ENCODE assay signal across 16 cellular contexts in the genomic region with DNA sequence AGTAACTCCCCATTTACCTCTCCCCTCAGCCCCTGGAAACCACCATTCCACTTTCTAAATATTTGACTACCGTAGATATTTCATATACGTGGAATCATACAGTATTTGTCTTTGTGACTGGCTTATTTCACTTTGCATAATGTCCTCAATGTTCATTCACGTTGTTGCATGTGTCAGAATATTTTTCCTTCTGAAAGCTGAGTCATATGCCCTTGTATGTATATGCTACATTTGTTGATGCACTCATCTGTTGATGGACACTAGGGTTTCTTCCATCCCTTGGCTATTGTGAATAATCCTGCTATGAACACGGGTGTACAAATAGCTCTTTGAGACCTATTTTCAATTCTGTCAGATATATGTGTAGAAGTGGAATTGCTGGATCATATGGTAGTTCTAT. TPM values are rescaled to one million over a fixed set of nuclear protein-coding genes. Genes with fewer than 3 reads are reported as not detected.
DNase-seq lines count a peak whose midpoint lies in the region; ATAC-seq and TF ChIP-seq lines count a peak whose summit lies in the region.
"Had no signal": no experiment of that assay in that cellular context is flagged by ENCODE, and none has a peak within 500 bp of the region (broad histone marks: within the 10 kb centered on the region; RNA-seq: fewer than 3 reads in every experiment).

No MANE protein-coding gene starts in this region.

- no TSS peak for BruUV-seq in A673 (replicated peaks; lab: Mats Ljungman, UMichigan)

- peak; percentile 45 for DNase-seq in DMS53 (lab: John Stamatoyannopoulos, UW)
- DNase-seq in DMS53 treated with DMSO at 0.1 percent for 48 hours (lab: John Stamatoyannopoulos, UW; ENCODE audit: unreplicated experiment), result no peak
- peak; percentile 66 for DNase-seq in epithelial cell of esophagus (ENCODE audit: low read depth)
- DNase-seq in stimulated activated effector memory CD8-positive, alpha-beta T cell treated with anti-CD3 and anti-CD28 coated beads, Interleukin-12 subunit alpha, Interleukin-12 subunit beta, amount 100 ng/mL, for 72 hours (ENCODE audit: low spot score in 2 of 2), result no peak
- no peak for DNase-seq in islet precursor cell
- no peak for DNase-seq in A673 (ENCODE audit: low spot score)
- DNase-seq: AML-193; Caco-2; CD8-positive, alpha-beta memory T cell; HCEC 1CT; HFFc6 had no signal

- H3K27ac ChIP-seq in A673 (ENCODE audit: low read depth, low read length, poor library complexity, severe bottlenecking), result no peak overlapping the region
- H3K27ac ChIP-seq: 22Rv1, BLaER1, HL-60 had no signal

- CTCF ChIA-PET in A673 (lab: Charles Lee), result no interaction called here

- TF ChIP-seq CTCF in epithelial cell of esophagus (IDR thresholded peaks at IDR 0.05; ENCODE audit: insufficient read depth, low read depth, low read length, missing control alignments) (no peak), A673 (conservative IDR thresholded peaks at IDR 0.05; ENCODE audit: low read depth, low read length) (no peak)

- POLR2A ChIA-PET in A673 (lab: Charles Lee; ENCODE audit: low non-redundant PET), result no interaction called here

- ATAC-seq in activated T-helper 17 cell treated with anti-CD3 and anti-CD28 coated beads, Interleukin-2, amount 50 U/mL, for 72 hours (replicated peaks), result peak; percentile 39
- ATAC-seq in stimulated activated effector memory CD8-positive, alpha-beta T cell treated with anti-CD3 and anti-CD28 coated beads, Interleukin-12 subunit alpha, Interleukin-12 subunit beta, amount 100 ng/mL, for 72 hours, result peak; percentile 37
- ATAC-seq in GM19324 (IDR thresholded peaks at IDR 0.05; ENCODE audit: low FRiP score, unreplicated experiment), result no peak

- H3K4me1 Mint-ChIP-seq in activated T-helper 17 cell treated with anti-CD3 and anti-CD28 coated beads, Interleukin-2, amount 50 U/mL, for 72 hours, result no peaks in the 10 kb centered on the region
- H3K4me1 Mint-ChIP-seq in stimulated activated effector memory CD8-positive, alpha-beta T cell treated with anti-CD3 and anti-CD28 coated beads, Interleukin-12 subunit alpha, Interleukin-12 subunit beta, amount 100 ng/mL, for 72 hours, result no peaks in the 10 kb centered on the region
- H3K4me1 Mint-ChIP-seq: CD8-positive, alpha-beta memory T cell had no signal

- H3K4me3 ChIP-seq in epithelial cell of esophagus (ENCODE audit: low read length) (no peak overlapping the region), A673 (ENCODE audit: low read depth, low read length, poor library complexity, severe bottlenecking) (no peak overlapping the region)
- H3K4me3 ChIP-seq: BLaER1 had no signal

- H3K36me3 Mint-ChIP-seq in activated T-helper 17 cell treated with anti-CD3 and anti-CD28 coated beads, Interleukin-2, amount 50 U/mL, for 72 hours (ENCODE audit: low read depth), result no peaks in the 10 kb centered on the region
- no peaks in the 10 kb centered on the region for H3K36me3 Mint-ChIP-seq in stimulated activated effector memory CD8-positive, alpha-beta T cell treated with anti-CD3 and anti-CD28 coated beads, Interleukin-12 subunit alpha, Interleukin-12 subunit beta, amount 100 ng/mL, for 72 hours

- H3K4me1 ChIP-seq in A673 (ENCODE audit: insufficient read depth, low read length, poor library complexity, severe bottlenecking), result no peaks in the 10 kb centered on the region
- H3K4me1 ChIP-seq: BLaER1 had no signal

- H3K36me3 ChIP-seq in A673 (ENCODE audit: insufficient read depth, low read length, poor library complexity, severe bottlenecking), result no peaks in the 10 kb centered on the region
- H3K36me3 ChIP-seq: BLaER1 had no signal

- H3K27me3 Mint-ChIP-seq in activated T-helper 17 cell treated with anti-CD3 and anti-CD28 coated beads, Interleukin-2, amount 50 U/mL, for 72 hours, result no peaks in the 10 kb centered on the region

- H3K9me3 ChIP-seq in A673 (ENCODE audit: low read depth, low read length, poor library complexity, severe bottlenecking), result no peaks in the 10 kb centered on the region
- H3K9me3 ChIP-seq: BLaER1, Caco-2 had no signal

- no peaks in the 10 kb centered on the region for H3K9me3 Mint-ChIP-seq in activated T-helper 17 cell treated with anti-CD3 and anti-CD28 coated beads, Interleukin-2, amount 50 U/mL, for 72 hours
- H3K9me3 Mint-ChIP-seq in stimulated activated effector memory CD8-positive, alpha-beta T cell treated with anti-CD3 and anti-CD28 coated beads, Interleukin-12 subunit alpha, Interleukin-12 subunit beta, amount 100 ng/mL, for 72 hours, result peaks cover 2% of the 10 kb centered on the region
- H3K9me3 Mint-ChIP-seq: CD8-positive, alpha-beta memory T cell; HFFc6 had no signal

- no peak overlapping the region for H3K27ac Mint-ChIP-seq in activated T-helper 17 cell treated with anti-CD3 and anti-CD28 coated beads, Interleukin-2, amount 50 U/mL, for 72 hours
- H3K27ac Mint-ChIP-seq in stimulated activated effector memory CD8-positive, alpha-beta T cell treated with anti-CD3 and anti-CD28 coated beads, Interleukin-12 subunit alpha, Interleukin-12 subunit beta, amount 100 ng/mL, for 72 hours, result no peak overlapping the region
- H3K27ac Mint-ChIP-seq: CD8-positive, alpha-beta memory T cell; HFFc6 had no signal

- H3K27me3 ChIP-seq in A673 (replicated peaks; ENCODE audit: insufficient read depth, low read depth, low read length, poor library complexity), result no peaks in the 10 kb centered on the region
- H3K27me3 ChIP-seq: BLaER1 had no signal

- H3K4me3 Mint-ChIP-seq in activated T-helper 17 cell treated with anti-CD3 and anti-CD28 coated beads, Interleukin-2, amount 50 U/mL, for 72 hours, result no peak overlapping the region
- H3K4me3 Mint-ChIP-seq in stimulated activated effector memory CD8-positive, alpha-beta T cell treated with anti-CD3 and anti-CD28 coated beads, Interleukin-12 subunit alpha, Interleukin-12 subunit beta, amount 100 ng/mL, for 72 hours, result no peak overlapping the region
- H3K4me3 Mint-ChIP-seq: CD8-positive, alpha-beta memory T cell; HFFc6 had no signal

- intact Hi-C loops in A673 (cut with micrococcal nuclease; ENCODE audit: unreplicated experiment), result no loop called here

RNA-seq across cellular contexts. Expression of a gene that starts 25.8 kb away (rescaled TPM):
- 1 to 10 TPM; 1.1 to 2.5 TPM for total RNA-seq in activated T-helper 17 cell treated with anti-CD3 and anti-CD28 coated beads, Interleukin-2, amount 50 U/mL, for 72 hours
- total RNA-seq in A673 (2021), result 157 and 159 TPM in 2 replicates

Comparison
In these comparisons a context has a peak if more than half of its experiments do, and no peak if none do; other contexts are left out.
1. DNase-seq: peak in DMS53 (single experiment) and epithelial cell of esophagus (single experiment); none in DMS53 treated with DMSO at 0.1 percent for 48 hours (single experiment), stimulated activated effector memory CD8-positive, alpha-beta T cell treated with anti-CD3 and anti-CD28 coated beads, Interleukin-12 subunit alpha, Interleukin-12 subunit beta, amount 100 ng/mL, for 72 hours (0 of 2), islet precursor cell (single experiment) and A673 (single experiment).
2. RNA of a gene that starts 25.8 kb away (total RNA-seq): 157 to 159 TPM in A673; 1.1 to 2.5 TPM in activated T-helper 17 cell treated with anti-CD3 and anti-CD28 coated beads, Interleukin-2, amount 50 U/mL, for 72 hours; every median in the first group is over 10 times any median in the second.